9 cellular contexts compared by ENCODE assay signal in the genomic region with DNA sequence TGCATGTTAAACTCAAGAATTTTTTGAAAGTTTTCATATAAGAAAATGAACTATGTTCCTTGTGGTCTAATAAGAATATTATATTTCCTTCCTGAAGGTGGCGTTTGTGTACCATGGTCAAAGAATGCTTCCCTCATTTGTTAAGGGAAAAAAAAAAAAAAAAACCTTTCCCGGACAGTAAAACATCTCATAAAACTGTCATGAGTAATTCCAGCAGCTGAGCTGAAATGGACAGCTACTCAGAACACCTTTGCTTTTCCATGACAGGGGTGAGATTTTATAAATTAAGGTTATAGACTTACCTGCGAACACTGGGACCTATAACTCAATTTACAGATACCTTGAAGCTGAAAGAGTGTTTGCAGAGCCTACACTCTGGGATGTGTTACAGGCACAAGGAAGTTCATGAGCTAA.
DNase-seq lines count a peak whose midpoint lies in the region; ATAC-seq, FAIRE-seq and TF ChIP-seq lines count a peak whose summit lies in the region.
"Had no signal": no experiment of that assay in that cellular context is flagged by ENCODE, and none has a peak within 500 bp of the region (broad histone marks: within the 10 kb centered on the region; RNA-seq: fewer than 3 reads in every experiment).

No MANE protein-coding gene starts in this region.

- H4K20me1 ChIP-seq in smooth muscle cell (ENCODE audit: low read depth) = no peaks in the 10 kb centered on the region

- DNase-seq in AG20443 (ENCODE audit: low spot score) = peak; percentile 57
- DNase-seq in HT-29 (ENCODE audit: low spot score) = peak; percentile 54
- DNase-seq in SHP77 (lab: John Stamatoyannopoulos, UW) = peak; percentile 21 to 38
- DNase-seq in glomerular endothelial cell (ENCODE audit: extremely low read depth, low read depth, low spot score) = peak; percentile 5
- no peak for DNase-seq in smooth muscle cell (lab: John Stamatoyannopoulos, UW; ENCODE audit: unreplicated experiment)
- DNase-seq in GM12892 (ENCODE audit: insufficient read length) = no peak
- DNase-seq in effector CD4-positive, alpha-beta T cell = no peak
- DNase-seq: upper lobe of left lung had no signal

- no peaks in the 10 kb centered on the region for H3K4me1 ChIP-seq in smooth muscle cell (ENCODE audit: low read depth)
- H3K4me1 ChIP-seq: upper lobe of left lung had no signal

- no peaks in the 10 kb centered on the region for H3F3A ChIP-seq in smooth muscle cell (ENCODE audit: low read depth)

- H3K9ac ChIP-seq in smooth muscle cell (ENCODE audit: low read depth) = no peak overlapping the region

- no peaks in the 10 kb centered on the region for H3K79me2 ChIP-seq in smooth muscle cell (ENCODE audit: low read depth)

- 20% methylated on average over 3 of the region's 3 CpGs for WGBS in smooth muscle cell (ENCODE audit: low lambda C conversion rate)

- no peak for TF ChIP-seq POLR2A in GM12892 (IDR thresholded peaks at IDR 0.05; ENCODE audit: low read depth, low read length)

- peak; percentile 59 for TF ChIP-seq CTCF in smooth muscle cell (IDR thresholded peaks at IDR 0.05; ENCODE audit: borderline replicate concordance, insufficient read depth, poor library complexity, severe bottlenecking)

- no peak overlapping the region for H3K27ac ChIP-seq in smooth muscle cell (ENCODE audit: low read depth)
- H3K27ac ChIP-seq: upper lobe of left lung had no signal

- no peaks in the 10 kb centered on the region for H3K27me3 ChIP-seq in smooth muscle cell (ENCODE audit: low read depth)
- H3K27me3 ChIP-seq: upper lobe of left lung had no signal

- ATAC-seq in HG03095 (IDR thresholded peaks at IDR 0.05; ENCODE audit: unreplicated experiment) = no peak

- FAIRE-seq in GM12892 (lab: Jason Lieb, UNC) = no peak

- no peak overlapping the region for H3K4me2 ChIP-seq in smooth muscle cell

- H2AFZ ChIP-seq in smooth muscle cell (ENCODE audit: low read depth) = no peak overlapping the region

- H3K9me3 ChIP-seq in smooth muscle cell (replicated peaks; ENCODE audit: low read depth) = no peaks in the 10 kb centered on the region
- H3K9me3 ChIP-seq: upper lobe of left lung had no signal

- H3K36me3 ChIP-seq in smooth muscle cell (ENCODE audit: low read depth) = no peaks in the 10 kb centered on the region
- H3K36me3 ChIP-seq: upper lobe of left lung had no signal

- no peak overlapping the region for H3K4me3 ChIP-seq in smooth muscle cell
- H3K4me3 ChIP-seq: upper lobe of left lung had no signal

Comparison
In these comparisons a context has a peak if more than half of its experiments do, and no peak if none do; other contexts are left out.
1. DNase-seq: peak in AG20443 (single experiment), HT-29 (single experiment), SHP77 (2 of 2) and glomerular endothelial cell (single experiment); none in smooth muscle cell (single experiment), GM12892 (single experiment) and effector CD4-positive, alpha-beta T cell (single experiment).